In the genomic region with DNA sequence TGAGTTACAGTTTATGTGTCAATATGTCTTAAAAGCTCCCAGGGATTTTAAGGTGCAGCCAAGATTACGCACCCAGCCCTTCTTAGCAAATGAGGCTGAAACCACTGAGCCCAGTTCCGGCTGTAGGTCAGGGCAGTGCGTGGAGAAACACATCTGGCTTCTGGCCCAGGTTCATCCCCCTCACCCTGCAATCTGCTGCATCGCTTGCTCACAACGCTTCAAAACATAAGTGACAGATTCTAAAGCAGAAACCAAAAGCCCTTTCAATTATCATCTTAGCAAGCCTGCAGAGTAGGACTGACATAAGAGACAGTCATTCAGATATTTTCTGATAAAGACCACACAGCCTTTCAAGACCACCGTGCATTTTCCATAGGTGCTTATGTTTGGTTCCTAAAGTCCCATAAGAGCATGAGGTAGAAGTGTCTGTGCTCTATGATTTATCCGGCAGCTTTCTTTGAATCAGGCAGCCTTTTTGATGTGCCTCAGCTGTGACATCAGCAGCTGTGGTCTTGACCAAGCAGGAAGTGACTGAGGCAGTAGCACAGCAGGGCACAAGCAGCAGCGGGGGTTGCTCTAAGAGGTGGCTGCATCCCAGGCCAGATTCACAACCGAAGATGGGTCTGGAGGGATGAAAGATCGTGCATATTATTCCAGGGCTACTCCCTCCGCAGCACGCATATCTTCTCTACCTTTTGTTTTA, we compare ENCODE assay signal across 7 cellular contexts.
DNase-seq lines count a peak whose midpoint lies in the region; ATAC-seq and TF ChIP-seq lines count a peak whose summit lies in the region.

No MANE protein-coding gene starts in this region.

- peaks cover 16% of the 10 kb centered on the region for H3K79me2 ChIP-seq in MM.1S (ENCODE audit: low read length)

- no peaks in the 10 kb centered on the region for H3K27me3 ChIP-seq in MM.1S (replicated peaks; ENCODE audit: insufficient read depth, low read length)

- DNase-seq in H4 (ENCODE audit: low spot score) (peak; percentile 23), MM.1S (peak; percentile 90), fibroblast of the aortic adventitia (ENCODE audit: low read depth) (peak; percentile 39), NCI-H146 (lab: John Stamatoyannopoulos, UW) (no peak)
- peak; percentile 83 for DNase-seq in activated CD8-positive, alpha-beta memory T cell treated with anti-CD3 and anti-CD28 coated beads for 24 hours
- peak; percentile 44 for DNase-seq in stimulated activated CD8-positive, alpha-beta memory T cell treated with anti-CD3 and anti-CD28 coated beads, Interleukin-12 subunit alpha, Interleukin-12 subunit beta, amount 100 ng/mL, for 1 hour (ENCODE audit: low read depth)

- H3K4me3 ChIP-seq in MM.1S (ENCODE audit: low read length) (peak overlapping the region; percentile 25), fibroblast of the aortic adventitia (ENCODE audit: low read depth, low read length) (no peak overlapping the region)

- H3K9me3 ChIP-seq in MM.1S (replicated peaks; ENCODE audit: insufficient read depth, low read length): no peaks in the 10 kb centered on the region

- TF ChIP-seq CTCF in MM.1S (IDR thresholded peaks at IDR 0.05; ENCODE audit: low read length): no peak
- TF ChIP-seq CTCF in fibroblast of the aortic adventitia (IDR thresholded peaks at IDR 0.05; ENCODE audit: insufficient read depth, low read length): no peak

- H4K20me1 ChIP-seq in MM.1S (ENCODE audit: insufficient read depth, low read length): no peaks in the 10 kb centered on the region

- H2AFZ ChIP-seq in MM.1S (ENCODE audit: low read length): no peak overlapping the region

- H3K4me1 ChIP-seq in MM.1S (ENCODE audit: low read length): peaks cover 34% of the 10 kb centered on the region

- peak; percentile 74 for ATAC-seq in GM18511 (IDR thresholded peaks at IDR 0.05; ENCODE audit: unreplicated experiment)

- H3K27ac ChIP-seq in MM.1S (ENCODE audit: low read length): peak overlapping the region; percentile 98

- H3K4me2 ChIP-seq in MM.1S (ENCODE audit: low read depth, low read length): peak overlapping the region; percentile 67

- peaks cover 61% of the 10 kb centered on the region for H3F3A ChIP-seq in MM.1S (ENCODE audit: insufficient read depth, low read length)

- peak overlapping the region; percentile 65 for H3K9ac ChIP-seq in MM.1S (ENCODE audit: low read length)

- H3K9me2 ChIP-seq in MM.1S (replicated peaks; ENCODE audit: insufficient read depth, low read length): no peaks in the 10 kb centered on the region

- H3K36me3 ChIP-seq in MM.1S (replicated peaks; ENCODE audit: insufficient read depth, low read length): no peaks in the 10 kb centered on the region
